ENCODE assay signal across 8 cellular contexts in genomic region chr19:6021878-6022569, GRCh38. TPM values are rescaled to one million over a fixed set of nuclear protein-coding genes. Genes with fewer than 3 reads are reported as not detected.
DNase-seq lines count a peak whose midpoint lies in the region; ATAC-seq and TF ChIP-seq lines count a peak whose summit lies in the region.

No MANE protein-coding gene starts in this region.

- no peaks in the 10 kb centered on the region for H3K9me3 ChIP-seq in DND-41 (ENCODE audit: insufficient read depth, low read length, severe bottlenecking)
- no peaks in the 10 kb centered on the region for H3K9me3 ChIP-seq in adipocyte (ENCODE audit: control insufficient read depth, low read length)
- H3K9me3 ChIP-seq in left ventricle myocardium inferior (replicated peaks): no peaks in the 10 kb centered on the region

- H3K4me2 ChIP-seq in DND-41 (ENCODE audit: insufficient read depth, low read length): no peak overlapping the region

- intact Hi-C loops in left ventricle myocardium inferior (cut with micrococcal nuclease): loop anchor here (5.0 kb wide), 1 partner anchor 35 kb away; no protein-coding TSS in a partner anchor

- no peaks in the 10 kb centered on the region for H3K4me1 ChIP-seq in DND-41 (ENCODE audit: insufficient read depth, low read length)
- peaks cover 14% of the 10 kb centered on the region for H3K4me1 ChIP-seq in adipocyte (ENCODE audit: control insufficient read depth, insufficient read depth, low read length)
- peaks cover 16% of the 10 kb centered on the region for H3K4me1 ChIP-seq in left ventricle myocardium inferior

- no peaks in the 10 kb centered on the region for H3K27me3 ChIP-seq in DND-41 (ENCODE audit: insufficient read depth, low read length, poor library complexity)
- H3K27me3 ChIP-seq in adipocyte (replicated peaks; ENCODE audit: control insufficient read depth, insufficient read depth, low read length): no peaks in the 10 kb centered on the region
- H3K27me3 ChIP-seq in left ventricle myocardium inferior (ENCODE audit: low read depth): no peaks in the 10 kb centered on the region

- ATAC-seq in DND-41 (ENCODE audit: insufficient read depth, low read depth): peak; percentile 94
- ATAC-seq in HG02588 (IDR thresholded peaks at IDR 0.05; ENCODE audit: unreplicated experiment): no peak
- ATAC-seq in GM19328 (IDR thresholded peaks at IDR 0.05; ENCODE audit: unreplicated experiment): no peak

- no peaks in the 10 kb centered on the region for H3K79me2 ChIP-seq in DND-41 (ENCODE audit: insufficient read depth, low read length)

- H3K27ac ChIP-seq in DND-41 (ENCODE audit: low read length): no peak overlapping the region
- no peak overlapping the region for H3K27ac ChIP-seq in left ventricle myocardium inferior (replicated peaks)

- H3K4me3 ChIP-seq in DND-41 (ENCODE audit: low read depth in 1 of 2, low read length in 2 of 2) (no peak overlapping the region), adipocyte (ENCODE audit: low read length) (no peak overlapping the region), left ventricle myocardium inferior (no peak overlapping the region)

- H3K36me3 ChIP-seq in DND-41 (ENCODE audit: insufficient read depth, low read length) (no peaks in the 10 kb centered on the region), adipocyte (ENCODE audit: control insufficient read depth, insufficient read depth, low read length, severe bottlenecking) (peaks cover 16% of the 10 kb centered on the region), left ventricle myocardium inferior (peaks cover 10% of the 10 kb centered on the region)

- H2AFZ ChIP-seq in DND-41 (ENCODE audit: low read depth, low read length): no peak overlapping the region

- no peak overlapping the region for H3K9ac ChIP-seq in DND-41 (ENCODE audit: low read depth, low read length)
- no peak overlapping the region for H3K9ac ChIP-seq in adipocyte (ENCODE audit: low read length)

- DNase-seq in DND-41 (peak; percentile 72), NCI-H1048 (lab: John Stamatoyannopoulos, UW) (peak; percentile 43), SW 1271 (lab: John Stamatoyannopoulos, UW) (peak; percentile 31 to 33), adipocyte (ENCODE audit: low read depth) (peak; percentile 76), left ventricle myocardium inferior (peak; percentile 70), retina (peak; percentile 85)

- TF ChIP-seq CTCF in DND-41 (IDR thresholded peaks at IDR 0.05; ENCODE audit: borderline replicate concordance, extremely low read depth, low read length, poor library complexity, severe bottlenecking) (peak; percentile 77), left ventricle myocardium inferior (IDR thresholded peaks at IDR 0.05; ENCODE audit: borderline replicate concordance) (peak; percentile 89)

- H4K20me1 ChIP-seq in DND-41 (ENCODE audit: insufficient read depth, low read length): no peaks in the 10 kb centered on the region; the same call in none of the 2 replicates

RNA-seq across cellular contexts. Expression of gene RANBP3, which starts 44.1 kb away (rescaled TPM):
- total RNA-seq in left ventricle myocardium inferior: 54.8 TPM

Comparison
In these comparisons a context has a peak if more than half of its experiments do, and no peak if none do; other contexts are left out.
1. DNase-seq: peak in every context shown above with its lines; median percentile 85 in retina; 76 in adipocyte; 72 in DND-41; 70 in left ventricle myocardium inferior; 43 in NCI-H1048; 32 in SW 1271.